Comparison of ENCODE assay signal across 1 cellular context in genomic region chrX:101411984-101412383, GRCh38.
TF ChIP-seq lines count a peak whose summit lies in the region.

No MANE protein-coding gene starts in this region.

TF ChIP-seq in H1, 55 proteins besides CTCF, POLR2A, EP300 and RAD21:
- TF ChIP-seq BRCA1 (IDR thresholded peaks at IDR 0.05; ENCODE audit: low read depth, low read length) (no peak), SP4 (IDR thresholded peaks at IDR 0.05; ENCODE audit: low read length) (no peak), TBP (IDR thresholded peaks at IDR 0.05; ENCODE audit: low read depth, low read length) (no peak), SAP30 (IDR thresholded peaks at IDR 0.05; ENCODE audit: insufficient read depth, insufficient replicate concordance, low read length) (no peak), CEBPB (IDR thresholded peaks at IDR 0.05; ENCODE audit: low read depth, low read length) (no peak), GTF2F1 (IDR thresholded peaks at IDR 0.05; ENCODE audit: borderline replicate concordance, low read depth, low read length) (no peak)
